ENCODE assay signal across 29 cellular contexts in genomic region chr1:3344395-3344794, GRCh38.
"Had no signal": no experiment of that assay in that cellular context is flagged by ENCODE, and none has a peak within 500 bp of the region (broad histone marks: within the 10 kb centered on the region; RNA-seq: fewer than 3 reads in every experiment).

No MANE protein-coding gene starts in this region.

- H3K27me3 Mint-ChIP-seq: stimulated activated memory B cell treated with anti-CD40 and anti-IgM and Interleukin-4, amounts not matched to agents 10 μg/mL and 1 μg/mL and 100 μg/mL, for 72 hours; stimulated activated naive CD8-positive, alpha-beta T cell treated with anti-CD3 and anti-CD28 coated beads, Interleukin-15, amount 100 ng/mL, for 72 hours; type B pancreatic cell had no signal

- H3K9me3 ChIP-seq: testis, thyroid gland, upper lobe of right lung had no signal

- ATAC-seq: stimulated activated effector memory CD8-positive, alpha-beta T cell treated with anti-CD3 and anti-CD28 coated beads, Interleukin-12 subunit alpha, Interleukin-12 subunit beta, amount 100 ng/mL, for 72 hours; stimulated activated memory B cell treated with anti-CD40 and anti-IgM and Interleukin-4, amounts not matched to agents 10 μg/mL and 1 μg/mL and 100 μg/mL, for 72 hours; stimulated activated naive B cell treated with anti-CD40 and anti-IgM and Interleukin-4, amounts not matched to agents 10 μg/mL and 1 μg/mL and 100 μg/mL, for 72 hours; stimulated activated naive CD8-positive, alpha-beta T cell treated with anti-CD3 and anti-CD28 coated beads, Interleukin-15, amount 100 ng/mL, for 72 hours; stimulated activated naive CD8-positive, alpha-beta T cell treated with anti-CD3 and anti-CD28 coated beads, Interleukin-15, Interleukin-2, amounts not matched to agents 100 U/mL and 50 U/mL, for 24 hours; upper lobe of right lung had no signal

- H3K27me3 ChIP-seq: testis, thyroid gland, tibial artery, tibial nerve, transverse colon, upper lobe of left lung, upper lobe of right lung, uterus, vagina had no signal

- H3K27ac ChIP-seq: stomach, suprapubic skin, testis, thyroid gland, transverse colon, upper lobe of left lung, upper lobe of right lung, uterus, vagina had no signal

- DNase-seq: stimulated activated CD4-positive, alpha-beta T cell treated with anti-CD3 and anti-CD28 coated beads, Interleukin-2, amount 100 ng/mL, for 48 hours; stimulated activated CD4-positive, alpha-beta T cell treated with anti-CD3 and anti-CD28 coated beads, Interleukin-4, amount 100 ng/mL, for 1 hour; stimulated activated CD4-positive, alpha-beta T cell treated with anti-CD3 and anti-CD28 coated beads, Interleukin-4, amount 100 ng/mL, for 24 hours; stimulated activated CD4-positive, alpha-beta T cell treated with anti-CD3 and anti-CD28 coated beads, Interleukin-4, amount 100 ng/mL, for 4 hours; stimulated activated CD8-positive, alpha-beta memory T cell treated with anti-CD3 and anti-CD28 coated beads, Interleukin-4, amount 100 ng/mL, for 48 hours; stimulated activated naive B cell treated with anti-CD40 and anti-IgM and Interleukin-4, amounts not matched to agents 10 μg/mL and 1 μg/mL and 100 μg/mL, for 72 hours; stimulated activated naive CD4-positive, alpha-beta T cell; stimulated activated naive CD4-positive, alpha-beta T cell treated with Interleukin-2 at 50 U/mL for 16 hours; stimulated activated naive CD8-positive, alpha-beta T cell treated with anti-CD3 and anti-CD28 coated beads, Interleukin-15, amount 100 ng/mL, for 72 hours; stimulated activated naive CD8-positive, alpha-beta T cell treated with anti-CD3 and anti-CD28 coated beads, Interleukin-15, Interleukin-2, amounts not matched to agents 100 U/mL and 50 U/mL, for 24 hours; stomach; substantia nigra; testis; thyroid gland; tibial artery; transverse colon; trophoblast cell; upper lobe of left lung; upper lobe of right lung; uterus had no signal

- H3K4me1 ChIP-seq: suprapubic skin, transverse colon, upper lobe of right lung, vagina had no signal

- H3K36me3 Mint-ChIP-seq: stimulated activated effector memory CD8-positive, alpha-beta T cell treated with anti-CD3 and anti-CD28 coated beads, Interleukin-12 subunit alpha, Interleukin-12 subunit beta, amount 100 ng/mL, for 72 hours; stimulated activated memory B cell treated with anti-CD40 and anti-IgM and Interleukin-4, amounts not matched to agents 10 μg/mL and 1 μg/mL and 100 μg/mL, for 72 hours had no signal

- H3K4me3 ChIP-seq: stomach, suprapubic skin, testis, thoracic aorta, thyroid gland, tibial artery, tibial nerve, transverse colon, upper lobe of left lung, upper lobe of right lung, uterus, vagina had no signal

- H3K4me1 Mint-ChIP-seq: stimulated activated effector memory CD8-positive, alpha-beta T cell treated with anti-CD3 and anti-CD28 coated beads, Interleukin-12 subunit alpha, Interleukin-12 subunit beta, amount 100 ng/mL, for 72 hours; stimulated activated memory B cell treated with anti-CD40 and anti-IgM and Interleukin-4, amounts not matched to agents 10 μg/mL and 1 μg/mL and 100 μg/mL, for 72 hours; stimulated activated naive B cell treated with anti-CD40 and anti-IgM and Interleukin-4, amounts not matched to agents 10 μg/mL and 1 μg/mL and 100 μg/mL, for 72 hours; stimulated activated naive CD8-positive, alpha-beta T cell treated with anti-CD3 and anti-CD28 coated beads, Interleukin-15, amount 100 ng/mL, for 72 hours had no signal

- H3K4me3 Mint-ChIP-seq: stimulated activated effector memory CD8-positive, alpha-beta T cell treated with anti-CD3 and anti-CD28 coated beads, Interleukin-12 subunit alpha, Interleukin-12 subunit beta, amount 100 ng/mL, for 72 hours; stimulated activated memory B cell treated with anti-CD40 and anti-IgM and Interleukin-4, amounts not matched to agents 10 μg/mL and 1 μg/mL and 100 μg/mL, for 72 hours; stimulated activated naive B cell treated with anti-CD40 and anti-IgM and Interleukin-4, amounts not matched to agents 10 μg/mL and 1 μg/mL and 100 μg/mL, for 72 hours; stimulated activated naive CD8-positive, alpha-beta T cell treated with anti-CD3 and anti-CD28 coated beads, Interleukin-15, amount 100 ng/mL, for 72 hours; stimulated activated naive CD8-positive, alpha-beta T cell treated with anti-CD3 and anti-CD28 coated beads, Interleukin-15, Interleukin-2, amounts not matched to agents 100 ng/mL and 50 ng/mL, for 24 hours; type B pancreatic cell had no signal

- H3K27ac Mint-ChIP-seq: stimulated activated effector memory CD8-positive, alpha-beta T cell treated with anti-CD3 and anti-CD28 coated beads, Interleukin-12 subunit alpha, Interleukin-12 subunit beta, amount 100 ng/mL, for 72 hours; stimulated activated memory B cell treated with anti-CD40 and anti-IgM and Interleukin-4, amounts not matched to agents 10 μg/mL and 1 μg/mL and 100 μg/mL, for 72 hours; stimulated activated naive B cell treated with anti-CD40 and anti-IgM and Interleukin-4, amounts not matched to agents 10 μg/mL and 1 μg/mL and 100 μg/mL, for 72 hours; stimulated activated naive CD8-positive, alpha-beta T cell treated with anti-CD3 and anti-CD28 coated beads, Interleukin-15, amount 100 ng/mL, for 72 hours; stimulated activated naive CD8-positive, alpha-beta T cell treated with anti-CD3 and anti-CD28 coated beads, Interleukin-15, Interleukin-2, amounts not matched to agents 100 ng/mL and 50 ng/mL, for 24 hours; type B pancreatic cell had no signal

- H3K9me3 Mint-ChIP-seq: type B pancreatic cell had no signal

- FAIRE-seq: urothelium cell line had no signal

- H3K36me3 ChIP-seq: stomach, suprapubic skin, thoracic aorta, thyroid gland, tibial artery, transverse colon, upper lobe of left lung, upper lobe of right lung, uterus, vagina had no signal
